ENCODE assay signal across 8 cellular contexts in genomic region chr3:128649264-128649663, GRCh38. TPM values are rescaled to one million over a fixed set of nuclear protein-coding genes. Genes with fewer than 3 reads are reported as not detected.
DNase-seq lines count a peak whose midpoint lies in the region; ATAC-seq and TF ChIP-seq lines count a peak whose summit lies in the region.

No MANE protein-coding gene starts in this region.

- DNase-seq in activated T-cell treated with anti-CD3 and anti-CD28 coated beads, Interleukin-2, amount 50 U/mL, for 72 hours: no peak
- DNase-seq in activated T-cell treated with anti-CD3 and anti-CD28 coated beads, Interleukin-2, amount 50 U/mL, for 1 hour: no peak
- DNase-seq in activated naive CD8-positive, alpha-beta T cell treated with anti-CD3 and anti-CD28 coated beads for 36 hours: no peak
- DNase-seq in left lung (no peak), transverse colon (no peak), GM13977 (ENCODE audit: low spot score) (no peak)

- peak overlapping the region; percentile 98 for H3K27ac Mint-ChIP-seq in activated T-cell treated with anti-CD3 and anti-CD28 coated beads, Interleukin-2, amount 50 U/mL, for 72 hours
- peak overlapping the region; percentile 89 for H3K27ac Mint-ChIP-seq in activated naive CD8-positive, alpha-beta T cell treated with anti-CD3 and anti-CD28 coated beads for 36 hours

- no peak for TF ChIP-seq POLR2A in transverse colon (IDR thresholded peaks at IDR 0.05)

- peaks cover 2 to 14% of the 10 kb centered on the region in 2 donors for H3K36me3 ChIP-seq in left lung
- H3K36me3 ChIP-seq in transverse colon: peaks cover 0 to 5% (median 0%) of the 10 kb centered on the region in 4 donors

- TF ChIP-seq CTCF in left lung (IDR thresholded peaks at IDR 0.05) (no peak), transverse colon (IDR thresholded peaks at IDR 0.05) (no peak), GM13977 (IDR thresholded peaks at IDR 0.05; ENCODE audit: extremely low read depth, insufficient read depth, missing control alignments) (no peak)

- intact Hi-C loops in left lung (cut with DNase I) (no loop called here), transverse colon (cut with DNase I; ENCODE audit: low total_unique reads) (no loop called here)

- no peaks in the 10 kb centered on the region for H3K27me3 ChIP-seq in left lung
- H3K27me3 ChIP-seq in transverse colon: no peaks in the 10 kb centered on the region

- in situ Hi-C loops in transverse colon (cut with MboI; ENCODE audit: low pct_ligation_motif_present in 1 of 4, low pct_unique_long_range_greater_than_20kb in 1 of 4, low sequenced_read_pairs in 3 of 4) (no loop called here), GM13977 (cut with MboI; ENCODE audit: low pct_unique_long_range_greater_than_20kb, low sequenced_read_pairs, unreplicated experiment) (no loop called here)

- H3K27ac ChIP-seq in left lung (peak overlapping the region in 1 of 2 donors; percentile 98), transverse colon (peak overlapping the region; percentile 95 to 100 (median 99))

- ATAC-seq in activated T-cell treated with anti-CD3 and anti-CD28 coated beads, Interleukin-2, amount 50 U/mL, for 72 hours (replicated peaks in 1 of 2): no peak
- ATAC-seq in left lung: no peak
- no peak for ATAC-seq in GM18519 (IDR thresholded peaks at IDR 0.05; ENCODE audit: low FRiP score, unreplicated experiment)
- no peak for ATAC-seq in HG03025 (IDR thresholded peaks at IDR 0.05; ENCODE audit: low FRiP score, unreplicated experiment)

- no peaks in the 10 kb centered on the region for H3K9me3 Mint-ChIP-seq in activated T-cell treated with anti-CD3 and anti-CD28 coated beads, Interleukin-2, amount 50 U/mL, for 72 hours
- H3K9me3 Mint-ChIP-seq in activated naive CD8-positive, alpha-beta T cell treated with anti-CD3 and anti-CD28 coated beads for 36 hours: peaks cover 2% of the 10 kb centered on the region

- peak overlapping the region; percentile 89 to 93 for H3K4me3 Mint-ChIP-seq in activated T-cell treated with anti-CD3 and anti-CD28 coated beads, Interleukin-2, amount 50 U/mL, for 72 hours
- H3K4me3 Mint-ChIP-seq in activated naive CD8-positive, alpha-beta T cell treated with anti-CD3 and anti-CD28 coated beads for 36 hours: peak overlapping the region; percentile 85

- H3K9me3 ChIP-seq in left lung (no peaks in the 10 kb centered on the region), transverse colon (no peaks in the 10 kb centered on the region)

- peaks cover 46% of the 10 kb centered on the region for H3K4me1 Mint-ChIP-seq in activated T-cell treated with anti-CD3 and anti-CD28 coated beads, Interleukin-2, amount 50 U/mL, for 72 hours (ENCODE audit: low read depth)
- peaks cover 31% of the 10 kb centered on the region for H3K4me1 Mint-ChIP-seq in activated naive CD8-positive, alpha-beta T cell treated with anti-CD3 and anti-CD28 coated beads for 36 hours

- peak overlapping the region; percentile 100 for H3K4me3 ChIP-seq in left lung
- H3K4me3 ChIP-seq in transverse colon: peak overlapping the region in 3 of 4 donors; percentile 97 to 100 (median 97)

- H3K36me3 Mint-ChIP-seq in activated T-cell treated with anti-CD3 and anti-CD28 coated beads, Interleukin-2, amount 50 U/mL, for 72 hours (ENCODE audit: insufficient read depth in 2 of 2): peaks cover 2 to 15% of the 10 kb centered on the region in 2 donors
- H3K36me3 Mint-ChIP-seq in activated naive CD8-positive, alpha-beta T cell treated with anti-CD3 and anti-CD28 coated beads for 36 hours: peaks cover 21% of the 10 kb centered on the region

- WGBS in transverse colon (ENCODE audit: low coverage in 1 of 2), 2 donors: 9 to 11% methylated on average over 6 of the region's 6 CpGs

- H3K27me3 Mint-ChIP-seq in activated T-cell treated with anti-CD3 and anti-CD28 coated beads, Interleukin-2, amount 50 U/mL, for 72 hours (ENCODE audit: low read depth): no peaks in the 10 kb centered on the region
- H3K27me3 Mint-ChIP-seq in activated naive CD8-positive, alpha-beta T cell treated with anti-CD3 and anti-CD28 coated beads for 36 hours: no peaks in the 10 kb centered on the region

- TF ChIP-seq EP300 in transverse colon (IDR thresholded peaks at IDR 0.05; ENCODE audit: low read depth): no peak

- peaks cover 10 to 44% of the 10 kb centered on the region in 2 donors for H3K4me1 ChIP-seq in left lung
- H3K4me1 ChIP-seq in transverse colon: peaks cover 0 to 41% (median 15%) of the 10 kb centered on the region in 4 donors

RNA-seq across cellular contexts. Expression of gene RPN1, which starts 1.4 kb away (rescaled TPM):
- total RNA-seq in activated T-cell treated with anti-CD3 and anti-CD28 coated beads, Interleukin-2, amount 50 U/mL, for 72 hours: 100 to 1,000 TPM; 155 to 179 TPM
- total RNA-seq in activated naive CD8-positive, alpha-beta T cell treated with anti-CD3 and anti-CD28 coated beads for 36 hours: 100 to 1,000 TPM; 148 to 149 TPM
- total RNA-seq in left lung (100 to 1,000 TPM; 229 to 294 TPM), transverse colon (100 to 1,000 TPM; 125 to 184 (median 143) TPM)
